In the genomic region with DNA sequence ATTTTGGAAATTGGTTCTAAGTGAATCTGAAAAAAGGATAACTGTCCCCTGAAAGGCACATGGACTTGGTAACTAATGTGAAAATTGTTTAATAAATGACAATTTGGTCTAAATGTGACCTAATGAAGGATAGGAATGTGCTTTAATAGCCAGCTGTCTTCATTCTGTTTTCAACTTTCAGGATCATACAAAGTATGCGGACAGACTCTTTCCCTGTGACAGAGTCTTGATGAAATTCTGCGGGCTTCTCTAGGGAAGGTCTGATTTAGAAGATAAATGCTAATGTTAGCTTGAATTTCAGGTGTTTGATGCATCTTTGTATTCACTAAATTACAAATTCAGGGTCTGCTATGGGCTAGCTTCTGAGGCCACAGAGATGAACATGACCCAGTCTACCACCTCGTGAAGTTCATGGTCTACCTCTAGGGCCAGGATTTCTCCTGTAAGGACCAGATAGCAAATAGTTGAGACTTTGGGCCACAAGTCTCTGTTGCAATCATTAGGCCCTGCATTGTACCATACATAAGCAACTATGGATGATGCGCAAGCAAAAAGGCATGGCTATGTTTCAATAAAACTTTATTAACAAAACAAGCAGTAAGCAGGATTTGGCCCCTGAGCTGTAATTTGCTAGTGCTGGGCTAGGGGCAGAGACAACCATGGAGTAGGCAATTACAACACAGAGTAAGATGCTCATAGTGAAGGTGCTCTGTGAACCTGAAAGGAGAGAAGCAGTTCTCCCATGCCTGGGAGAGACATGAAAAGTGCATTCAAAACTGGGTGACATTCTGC, we compare ENCODE assay signal across 1 cellular context.
A peak's percentile ranks its signal among the peaks of the same experiment; 100 is the strongest.
TF ChIP-seq lines count a peak whose summit lies in the region.

No MANE protein-coding gene starts in this region.

TF ChIP-seq in K562, 482 proteins besides CTCF, POLR2A, EP300 and RAD21:
- TF ChIP-seq ZBTB40 (IDR thresholded peaks at IDR 0.05) (peak; percentile 53), ZBTB40 (CRISPR knock-in tag; IDR thresholded peaks at IDR 0.05) (peak; percentile 40; the same call in 1 of the 2 replicates), RERE (CRISPR knock-in tag; IDR thresholded peaks at IDR 0.05; ENCODE audit: borderline replicate concordance) (no peak), TEAD2 (tag; IDR thresholded peaks at IDR 0.05) (no peak)
